10 cellular contexts compared by ENCODE assay signal in genomic region chr17:4110152-4110551, GRCh38. TPM values are rescaled to one million over a fixed set of nuclear protein-coding genes. Genes with fewer than 3 reads are reported as not detected.
DNase-seq lines count a peak whose midpoint lies in the region; ATAC-seq and TF ChIP-seq lines count a peak whose summit lies in the region.
"Had no signal": no experiment of that assay in that cellular context is flagged by ENCODE, and none has a peak within 500 bp of the region (broad histone marks: within the 10 kb centered on the region; RNA-seq: fewer than 3 reads in every experiment).

No MANE protein-coding gene starts in this region.

- peak; percentile 47 for ATAC-seq in CD4-positive, alpha-beta T cell (ENCODE audit: poor library complexity)
- ATAC-seq in IMR-90 (ENCODE audit: low read depth) (peak; percentile 73), HG03520 (IDR thresholded peaks at IDR 0.05; ENCODE audit: unreplicated experiment) (no peak)

- no peak for TF ChIP-seq CTCF in CD4-positive, alpha-beta T cell (IDR thresholded peaks at IDR 0.05)
- TF ChIP-seq CTCF in IMR-90 (conservative IDR thresholded peaks at IDR 0.05; ENCODE audit: low read depth, low read length) (no peak), astrocyte of the spinal cord (IDR thresholded peaks at IDR 0.05; ENCODE audit: low read depth, low read length) (no peak), GM13977 (IDR thresholded peaks at IDR 0.05; ENCODE audit: extremely low read depth, insufficient read depth, missing control alignments) (no peak)

- H4K20me1 ChIP-seq in IMR-90 (ENCODE audit: insufficient read depth, low read length), result peaks cover 8% of the 10 kb centered on the region; the same call in 1 of the 2 replicates

- peaks cover 18% of the 10 kb centered on the region for H3K4me1 ChIP-seq in IMR-90 (ENCODE audit: control insufficient read depth, insufficient read depth, low read length)

- no peak overlapping the region for H4K5ac ChIP-seq in IMR-90 (ENCODE audit: low read depth, low read length)

- no peak overlapping the region for H2AK5ac ChIP-seq in IMR-90 (ENCODE audit: low read depth, low read length)

- in situ Hi-C loops in IMR-90 (cut with MboI; ENCODE audit: low sequenced_read_pairs) (no loop called here), astrocyte of the spinal cord (cut with HindIII; ENCODE audit: low sequenced_read_pairs) (no loop called here), GM13977 (cut with MboI; ENCODE audit: low pct_unique_long_range_greater_than_20kb, low sequenced_read_pairs, unreplicated experiment) (no loop called here)

- H3K9me3 Mint-ChIP-seq in CD4-positive, alpha-beta T cell, result no peaks in the 10 kb centered on the region

- peak overlapping the region; percentile 52; the same call in 1 of the 2 replicates for H3K9ac ChIP-seq in IMR-90 (ENCODE audit: low read depth, low read length)

- H3K18ac ChIP-seq in IMR-90 (ENCODE audit: low read depth, low read length), result peak overlapping the region; percentile 37; the same call in 1 of the 2 replicates

- H2AK9ac ChIP-seq in IMR-90 (replicated peaks; ENCODE audit: low read depth, low read length, poor library complexity), result no peak overlapping the region

- H2BK120ac ChIP-seq in IMR-90 (ENCODE audit: low read depth, low read length), result peak overlapping the region; percentile 9; the same call in 1 of the 2 replicates

- no peak for DNase-seq in CD4-positive, alpha-beta T cell
- peak; percentile 79 for DNase-seq in IMR-90
- peak; percentile 49 for DNase-seq in astrocyte of the spinal cord (ENCODE audit: low read depth, low spot score)
- DNase-seq in iris pigment epithelial cell (ENCODE audit: low read depth), result peak; percentile 80
- DNase-seq in OCI-M2 (lab: John Stamatoyannopoulos, UW; ENCODE audit: unreplicated experiment), result no peak
- no peak for DNase-seq in effector CD4-positive, alpha-beta T cell
- no peak for DNase-seq in GM13977 (ENCODE audit: low spot score)
- DNase-seq: DMS153, NCI-H2029 had no signal

- no peak overlapping the region for H4K91ac ChIP-seq in IMR-90 (ENCODE audit: insufficient read depth, low read depth, low read length)

- no peaks in the 10 kb centered on the region for H3K27me3 Mint-ChIP-seq in CD4-positive, alpha-beta T cell

- H2AFZ ChIP-seq in IMR-90 (replicated peaks; ENCODE audit: low read length, poor library complexity), result no peak overlapping the region

- peaks cover 29% of the 10 kb centered on the region for H3K4me1 Mint-ChIP-seq in CD4-positive, alpha-beta T cell (ENCODE audit: low read depth)

- H3K23ac ChIP-seq in IMR-90 (ENCODE audit: low read depth, low read length), result no peak overlapping the region; the same call in 1 of the 2 replicates

- no peak overlapping the region for H3K4me3 Mint-ChIP-seq in CD4-positive, alpha-beta T cell

- H3K27me3 ChIP-seq in CD4-positive, alpha-beta T cell (ENCODE audit: control insufficient read depth, insufficient read depth, low read length), result no peaks in the 10 kb centered on the region
- H3K27me3 ChIP-seq in IMR-90 (ENCODE audit: control insufficient read depth, insufficient read depth, low read length), result no peaks in the 10 kb centered on the region

- POLR2A ChIA-PET in CD4-positive, alpha-beta T cell (lab: Charles Lee), result interaction anchor here (2.4 kb wide), 1 partner anchor 33 kb away, joined by 18 read pairs; the partner anchor contains the start of genes CYB5D2 and ZZEF1
- POLR2A ChIA-PET in IMR-90 (lab: Charles Lee; ENCODE audit: unreplicated experiment), result no interaction called here

- H3K56ac ChIP-seq in IMR-90 (ENCODE audit: extremely low read depth, insufficient read depth, low read length), result no peak overlapping the region

- H3K79me1 ChIP-seq in IMR-90 (ENCODE audit: low read depth in 1 of 2, low read length in 2 of 2), result peaks cover 11 to 46% of the 10 kb centered on the region in 2 experiments

- H3K4me2 ChIP-seq in IMR-90 (ENCODE audit: low read depth, low read length), result peak overlapping the region; percentile 52; the same call in 1 of the 2 replicates

- H2BK5ac ChIP-seq in IMR-90 (ENCODE audit: low read depth, low read length, poor library complexity, severe bottlenecking), result peak overlapping the region; percentile 71

- CTCF ChIA-PET in CD4-positive, alpha-beta T cell (lab: Charles Lee), result interaction anchor here (0.6 kb wide), 1 partner anchor 402 kb away, joined by 3 read pairs; no protein-coding TSS in a partner anchor
- CTCF ChIA-PET in IMR-90 (lab: Yijun Ruan, JAX), result interaction anchor here (0.5 kb wide), 1 partner anchor 16 kb away, joined by 3 read pairs; no protein-coding TSS in a partner anchor

- no peak overlapping the region for H3K27ac ChIP-seq in CD4-positive, alpha-beta T cell (ENCODE audit: low read depth, low read length)
- H3K27ac ChIP-seq in IMR-90 (ENCODE audit: insufficient read depth, low read length), result peak overlapping the region; percentile 69

- H2BK15ac ChIP-seq in IMR-90 (ENCODE audit: low read depth, low read length), result no peak overlapping the region

- peaks cover 89% of the 10 kb centered on the region for H3K36me3 Mint-ChIP-seq in CD4-positive, alpha-beta T cell (ENCODE audit: low read depth)

- no peak overlapping the region for H4K8ac ChIP-seq in IMR-90 (ENCODE audit: low read depth in 2 of 2, low read length in 2 of 2)

- H3K9me3 ChIP-seq in CD4-positive, alpha-beta T cell (ENCODE audit: control insufficient read depth, low read length), result no peaks in the 10 kb centered on the region
- no peaks in the 10 kb centered on the region for H3K9me3 ChIP-seq in IMR-90 (ENCODE audit: control insufficient read depth, insufficient read depth, low read length)

- H3K14ac ChIP-seq in IMR-90 (replicated peaks; ENCODE audit: low read depth, low read length), result 0 out of 2 replicates have a peak overlapping the region, but pooled peaks have one; percentile 24

- no peak overlapping the region for H3K4ac ChIP-seq in IMR-90 (ENCODE audit: low read depth, low read length)

- H3K27ac Mint-ChIP-seq in CD4-positive, alpha-beta T cell, result peak overlapping the region; percentile 70

- H3K4me3 ChIP-seq in IMR-90 (ENCODE audit: insufficient read depth, low read depth, low read length) (no peak overlapping the region), astrocyte of the spinal cord (ENCODE audit: low read depth, low read length) (no peak overlapping the region)

- dilution Hi-C loops in IMR-90 (cut with HindIII; ENCODE audit: low sequenced_read_pairs, unreplicated experiment), result no loop called here

- peaks cover 14% of the 10 kb centered on the region for H3K9me1 ChIP-seq in IMR-90 (ENCODE audit: insufficient read depth, low read length)

- TF ChIP-seq RAD21 in IMR-90 (IDR thresholded peaks at IDR 0.05; ENCODE audit: low read length), result no peak

- H3K36me3 ChIP-seq in IMR-90 (ENCODE audit: control insufficient read depth, insufficient read depth, low read length), result peaks cover 42% of the 10 kb centered on the region

- no peak overlapping the region for H2BK20ac ChIP-seq in IMR-90 (ENCODE audit: low read depth, low read length)

- intact Hi-C loops in CD4-positive, alpha-beta T cell (cut with DNase I, micrococcal nuclease), result no loop called here
- intact Hi-C loops in IMR-90 (cut with micrococcal nuclease), result no loop called here

- TF ChIP-seq POLR2A in IMR-90 (IDR thresholded peaks at IDR 0.05; ENCODE audit: low read depth, low read length), result no peak

- no TSS peak for BruUV-seq in IMR-90 (replicated peaks; lab: Mats Ljungman, UMichigan)

TF ChIP-seq in IMR-90, 13 proteins besides CTCF, POLR2A, EP300 and RAD21:
- TF ChIP-seq MAFK (IDR thresholded peaks at IDR 0.05; ENCODE audit: low read depth, low read length), result no peak
- TF ChIP-seq ELK1 (IDR thresholded peaks at IDR 0.05; ENCODE audit: borderline replicate concordance, low read depth, low read length), result no peak
- no peak for TF ChIP-seq NFE2L2 (IDR thresholded peaks at IDR 0.05; ENCODE audit: low read depth, low read length)
- no peak for TF ChIP-seq CHD1 (IDR thresholded peaks at IDR 0.05; ENCODE audit: low read depth, low read length)
- no peak for TF ChIP-seq MAZ (IDR thresholded peaks at IDR 0.05; ENCODE audit: borderline replicate concordance, low read depth, low read length)
- TF ChIP-seq RCOR1 (IDR thresholded peaks at IDR 0.05; ENCODE audit: insufficient replicate concordance, low read length), result no peak
- TF ChIP-seq RFX5 (IDR thresholded peaks at IDR 0.05; ENCODE audit: low read depth, low read length), result no peak
- peak; percentile 90 for TF ChIP-seq CEBPB (IDR thresholded peaks at IDR 0.05; ENCODE audit: low read depth, low read length)
- TF ChIP-seq FOS (IDR thresholded peaks at IDR 0.05; ENCODE audit: low read depth, low read length), result peak; percentile 84
- TF ChIP-seq MXI1 (IDR thresholded peaks at IDR 0.05; ENCODE audit: borderline replicate concordance, low read depth, low read length), result no peak
- no peak for TF ChIP-seq USF2 (IDR thresholded peaks at IDR 0.05; ENCODE audit: low read depth, low read length)
- TF ChIP-seq SMC3 (IDR thresholded peaks at IDR 0.05; ENCODE audit: low read depth, low read length), result no peak
- TF ChIP-seq BHLHE40 (IDR thresholded peaks at IDR 0.05; ENCODE audit: low read depth, low read length), result no peak

RNA-seq across cellular contexts. Expression of gene ZZEF1, which starts 32.7 kb away (rescaled TPM):
- total RNA-seq in CD4-positive, alpha-beta T cell, result 10 to 100 TPM; 83.1 to 85.0 TPM
- 32.2 and 34.4 TPM in 2 replicates for total RNA-seq in IMR-90 (2012; rRNA removed)
- 11.4 and 13.3 TPM in 2 replicates for polyA plus RNA-seq in IMR-90 (2012; rRNA removed)
- 6.0 and 6.6 TPM in 2 replicates for polyA plus RNA-seq in IMR-90 (2012; cell fraction: cytosol; rRNA removed)
- 28.8 and 34.0 TPM in 2 replicates for polyA plus RNA-seq in IMR-90 (2012; cell fraction: nucleus; rRNA removed; ENCODE audit: low replicate concordance)

RNA-seq across cellular contexts. Expression of gene CYB5D2, which starts 32.8 kb away (rescaled TPM):
- total RNA-seq in CD4-positive, alpha-beta T cell, result 1 to 10 TPM; 3.9 to 4.4 TPM
- total RNA-seq in IMR-90 (2012; rRNA removed), result 14.7 and 15.2 TPM in 2 replicates
- 22.2 and 23.6 TPM in 2 replicates for polyA plus RNA-seq in IMR-90 (2012; rRNA removed)
- polyA plus RNA-seq in IMR-90 (2012; cell fraction: cytosol; rRNA removed), result 32.8 and 33.6 TPM in 2 replicates
- polyA plus RNA-seq in IMR-90 (2012; cell fraction: nucleus; rRNA removed; ENCODE audit: low replicate concordance), result 9.0 and 14.1 TPM in 2 replicates

Comparison
In these comparisons a context has a peak if more than half of its experiments do, and no peak if none do; other contexts are left out.
1. DNase-seq: peak in IMR-90 (single experiment), astrocyte of the spinal cord (single experiment) and iris pigment epithelial cell (single experiment); none in CD4-positive, alpha-beta T cell (0 of 10), OCI-M2 (single experiment), effector CD4-positive, alpha-beta T cell (single experiment) and GM13977 (single experiment).